In genomic region chr19:33373701-33374405, GRCh38 we compare ENCODE assay signal across 8 cellular contexts. TPM values are rescaled to one million over a fixed set of nuclear protein-coding genes. Genes with fewer than 3 reads are reported as not detected.
DNase-seq lines count a peak whose midpoint lies in the region; ATAC-seq and TF ChIP-seq lines count a peak whose summit lies in the region.

CEBPG (plus strand) TSS chr19:33373709; CDS start chr19:33379240, 5,531 bp downstream.

- peak within 1 kb of the TSS; percentile 89 for H3K27ac Mint-ChIP-seq in CD4-positive, alpha-beta T cell
- H3K27ac Mint-ChIP-seq in activated T-helper 17 cell treated with anti-CD3 and anti-CD28 coated beads, Interleukin-2, amount 50 U/mL, for 72 hours, result peak within 1 kb of the TSS; percentile 80

- peaks cover 4% of the 10 kb centered on the region for H3K36me3 ChIP-seq in neuron (ENCODE audit: insufficient read depth, low read length)

- H3K36me3 Mint-ChIP-seq in CD4-positive, alpha-beta T cell (ENCODE audit: low read depth), result peaks cover 4% of the 10 kb centered on the region
- H3K36me3 Mint-ChIP-seq in activated T-helper 17 cell treated with anti-CD3 and anti-CD28 coated beads, Interleukin-2, amount 50 U/mL, for 72 hours (ENCODE audit: low read depth), result peaks cover 35% of the 10 kb centered on the region

- H3K4me1 ChIP-seq in neuron (ENCODE audit: insufficient read depth, low read length), result peaks cover 20% of the 10 kb centered on the region

- no peaks in the 10 kb centered on the region for H3K9me3 ChIP-seq in CD4-positive, alpha-beta T cell (ENCODE audit: control insufficient read depth, low read length)
- no peaks in the 10 kb centered on the region for H3K9me3 ChIP-seq in neuron (ENCODE audit: low read length)

- H3K27me3 Mint-ChIP-seq in CD4-positive, alpha-beta T cell, result no peaks in the 10 kb centered on the region
- H3K27me3 Mint-ChIP-seq in activated T-helper 17 cell treated with anti-CD3 and anti-CD28 coated beads, Interleukin-2, amount 50 U/mL, for 72 hours, result no peaks in the 10 kb centered on the region

- H3K4me3 Mint-ChIP-seq in CD4-positive, alpha-beta T cell, result peak within 1 kb of the TSS; percentile 93
- H3K4me3 Mint-ChIP-seq in activated T-helper 17 cell treated with anti-CD3 and anti-CD28 coated beads, Interleukin-2, amount 50 U/mL, for 72 hours, result peak within 1 kb of the TSS; percentile 92

- peak within 1 kb of the TSS; percentile 91 for H3K27ac ChIP-seq in CD4-positive, alpha-beta T cell (ENCODE audit: low read depth, low read length)

- no peaks in the 10 kb centered on the region for H3K27me3 ChIP-seq in CD4-positive, alpha-beta T cell (ENCODE audit: control insufficient read depth, insufficient read depth, low read length)
- no peaks in the 10 kb centered on the region for H3K27me3 ChIP-seq in neuron (ENCODE audit: insufficient read depth, low read length)

- ATAC-seq in CD4-positive, alpha-beta T cell (ENCODE audit: poor library complexity), result peak; percentile 27
- ATAC-seq in GM18907 (IDR thresholded peaks at IDR 0.05; ENCODE audit: unreplicated experiment), result peak; percentile 40
- ATAC-seq in HG03095 (IDR thresholded peaks at IDR 0.05; ENCODE audit: unreplicated experiment), result peak; percentile 36
- ATAC-seq in activated T-helper 17 cell treated with anti-CD3 and anti-CD28 coated beads, Interleukin-2, amount 50 U/mL, for 72 hours (replicated peaks), result peak; percentile 44

- H2AFZ ChIP-seq in neuron (ENCODE audit: low read depth, low read length), result peak within 1 kb of the TSS; percentile 94

- peak in 7 of 10 experiments; percentile 18 to 62 (median 37) for DNase-seq in CD4-positive, alpha-beta T cell
- DNase-seq in NCI-H82 treated with DMSO at 0.1 percent for 48 hours (lab: John Stamatoyannopoulos, UW; ENCODE audit: unreplicated experiment), result peak; percentile 21
- peak; percentile 69 for DNase-seq in fibroblast of the aortic adventitia (ENCODE audit: low read depth)
- DNase-seq in ureter (ENCODE audit: low spot score), result no peak

- CTCF ChIA-PET in CD4-positive, alpha-beta T cell (lab: Charles Lee), result interaction anchor here (1.0 to 2.0 kb wide), 5 partner anchors 9 to 197 kb away, joined by 3 to 8 read pairs (median 5); partner anchors contain the start of gene CEBPA

- H3K4me3 ChIP-seq in fibroblast of the aortic adventitia (ENCODE audit: low read depth, low read length) (peak within 1 kb of the TSS; percentile 97), neuron (ENCODE audit: low read length) (peak within 1 kb of the TSS; percentile 99)

- POLR2A ChIA-PET in CD4-positive, alpha-beta T cell (lab: Charles Lee), result interaction anchor here (0.7 to 3.8 kb wide), 13 partner anchors 8 to 969 kb away, joined by 3 to 42 read pairs (median 4); partner anchors contain the start of genes CEBPA and GPATCH1

- peaks cover 51% of the 10 kb centered on the region for H3K4me1 Mint-ChIP-seq in CD4-positive, alpha-beta T cell (ENCODE audit: low read depth)
- H3K4me1 Mint-ChIP-seq in activated T-helper 17 cell treated with anti-CD3 and anti-CD28 coated beads, Interleukin-2, amount 50 U/mL, for 72 hours, result peaks cover 40% of the 10 kb centered on the region

- intact Hi-C loops in CD4-positive, alpha-beta T cell (cut with DNase I, micrococcal nuclease), result loop anchor here (2.0 to 10.0 kb wide), 6 partner anchors 72 to 969 kb away; partner anchors contain the start of genes CEBPA (in 1 of the 2), CEP89 (in 1 of the 2), DPY19L3 (in 1 of the 2) and FAAP24 (in 1 of the 2)

- no peaks in the 10 kb centered on the region for H3K9me3 Mint-ChIP-seq in CD4-positive, alpha-beta T cell
- H3K9me3 Mint-ChIP-seq in activated T-helper 17 cell treated with anti-CD3 and anti-CD28 coated beads, Interleukin-2, amount 50 U/mL, for 72 hours, result no peaks in the 10 kb centered on the region

- TF ChIP-seq CTCF in CD4-positive, alpha-beta T cell (IDR thresholded peaks at IDR 0.05), result peak; percentile 32
- peak; percentile 16 for TF ChIP-seq CTCF in fibroblast of the aortic adventitia (IDR thresholded peaks at IDR 0.05; ENCODE audit: insufficient read depth, low read length)

RNA-seq across cellular contexts. Expression of gene CEBPG, which starts in this region (rescaled TPM):
- 10 to 100 TPM; 15.5 TPM for total RNA-seq in CD4-positive, alpha-beta T cell
- 10 to 100 TPM; 15.0 to 23.6 TPM for total RNA-seq in activated T-helper 17 cell treated with anti-CD3 and anti-CD28 coated beads, Interleukin-2, amount 50 U/mL, for 72 hours
- 13.8 and 32.8 TPM in 2 replicates for total RNA-seq in fibroblast of the aortic adventitia (ENCODE audit: low replicate concordance)
- 31.3 TPM for total RNA-seq in ureter
